Comparison of ENCODE assay signal across 1 cellular context in the genomic region with DNA sequence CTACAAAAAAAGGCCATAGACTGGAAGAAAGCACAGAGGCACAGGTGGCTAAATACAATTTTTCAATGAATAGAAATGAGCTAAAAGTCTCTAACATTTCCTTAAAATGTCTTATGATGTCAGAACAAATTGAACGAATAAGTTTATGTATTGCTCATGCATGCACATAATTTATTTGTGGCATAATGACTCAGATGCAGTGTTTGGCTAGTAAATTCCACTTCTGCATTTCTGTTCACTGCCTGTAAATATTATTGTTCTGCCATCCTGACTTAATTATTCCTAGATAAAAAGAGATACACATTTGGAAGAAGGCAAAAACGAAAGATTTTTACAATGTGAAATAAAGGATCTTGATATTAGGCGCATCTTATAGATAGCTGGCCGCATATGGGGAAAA.
TF ChIP-seq lines count a peak whose summit lies in the region.

No MANE protein-coding gene starts in this region.

TF ChIP-seq in GM12878, 131 proteins besides CTCF, POLR2A, EP300 and RAD21:
- TF ChIP-seq NRF1 (conservative IDR thresholded peaks at IDR 0.05; ENCODE audit: low read depth, low read length) = no peak
- TF ChIP-seq TBL1XR1 (IDR thresholded peaks at IDR 0.05; ENCODE audit: low read depth, low read length) = no peak
- no peak for TF ChIP-seq HDGF (IDR thresholded peaks at IDR 0.05)
- TF ChIP-seq, protein P1, sequence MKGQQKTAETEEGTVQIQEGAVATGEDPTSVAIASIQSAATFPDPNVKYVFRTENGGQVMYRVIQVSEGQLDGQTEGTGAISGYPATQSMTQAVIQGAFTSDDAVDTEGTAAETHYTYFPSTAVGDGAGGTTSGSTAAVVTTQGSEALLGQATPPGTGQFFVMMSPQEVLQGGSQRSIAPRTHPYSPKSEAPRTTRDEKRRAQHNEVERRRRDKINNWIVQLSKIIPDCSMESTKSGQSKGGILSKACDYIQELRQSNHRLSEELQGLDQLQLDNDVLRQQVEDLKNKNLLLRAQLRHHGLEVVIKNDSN (IDR thresholded peaks at IDR 0.05; ENCODE audit: borderline replicate concordance, extremely low read length, insufficient read depth, low read depth, low read length) = no peak
- no peak for TF ChIP-seq STAT1 (conservative IDR thresholded peaks at IDR 0.05)
- TF ChIP-seq SPI1 (IDR thresholded peaks at IDR 0.05; ENCODE audit: borderline replicate concordance, insufficient read depth, low read depth, low read length) = peak; percentile 39; the same call in 1 of the 2 replicates
